Comparison of ENCODE assay signal across 8 cellular contexts in the genomic region with DNA sequence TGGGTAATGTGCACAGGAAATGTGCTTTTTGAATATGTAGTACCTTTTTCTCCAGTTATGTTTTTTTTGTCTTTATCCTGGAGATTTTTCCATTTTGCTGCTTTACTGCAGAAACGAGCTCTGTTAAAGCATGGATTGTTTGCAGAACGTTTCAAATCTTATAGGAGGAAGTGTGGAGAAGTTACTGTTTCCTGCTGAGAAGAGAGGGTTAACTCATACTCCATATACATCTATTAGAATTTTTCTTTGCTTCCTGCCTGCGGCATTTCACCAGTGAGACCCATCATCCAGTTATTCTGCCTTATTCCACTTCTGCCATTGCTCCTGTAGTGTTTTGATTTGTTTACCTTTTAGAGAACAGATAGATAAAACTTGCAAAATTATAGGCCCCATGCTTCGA. TPM values are rescaled to one million over a fixed set of nuclear protein-coding genes. Genes with fewer than 3 reads are reported as not detected.
DNase-seq lines count a peak whose midpoint lies in the region; ATAC-seq lines count a peak whose summit lies in the region.

No MANE protein-coding gene starts in this region.

- peaks cover 7% of the 10 kb centered on the region for H3K4me1 ChIP-seq in NT2/D1 (ENCODE audit: insufficient read depth, insufficient read length)

- no peak for ATAC-seq in naive thymus-derived CD8-positive, alpha-beta T cell
- no peak for ATAC-seq in GM18858 (IDR thresholded peaks at IDR 0.05; ENCODE audit: unreplicated experiment)
- ATAC-seq in GM18502 (IDR thresholded peaks at IDR 0.05; ENCODE audit: poor library complexity, unreplicated experiment) = no peak
- ATAC-seq in HG02840 (IDR thresholded peaks at IDR 0.05; ENCODE audit: low FRiP score, unreplicated experiment) = no peak

- peak overlapping the region; percentile 97 for H3K9ac ChIP-seq in NT2/D1 (ENCODE audit: insufficient read length, low read depth)

- H3K27me3 ChIP-seq in NT2/D1 (ENCODE audit: insufficient read depth, insufficient read length) = no peaks in the 10 kb centered on the region

- H3K9me3 ChIP-seq in NT2/D1 (ENCODE audit: insufficient read depth, low read length) = no peaks in the 10 kb centered on the region

- DNase-seq in NCI-H1694 treated with DMSO at 0.1 percent for 48 hours (lab: John Stamatoyannopoulos, UW) (peak; percentile 24), NCI-H1694 (lab: John Stamatoyannopoulos, UW) (no peak), NT2/D1 (ENCODE audit: low read depth, low spot score) (no peak)
- DNase-seq in naive thymus-derived CD8-positive, alpha-beta T cell = peak in 2 of 10 donors; percentile 5 to 16

- peak overlapping the region; percentile 80 for H3K4me3 Mint-ChIP-seq in dendritic cell treated with granulocyte-macrophage colony-stimulating factor and Interleukin-4, amounts not matched to agents 40 ng/mL and 50 ng/mL, for 4 days
- H3K4me3 Mint-ChIP-seq in naive thymus-derived CD8-positive, alpha-beta T cell = peak overlapping the region; percentile 86 to 100 (median 98)

- H3K27ac Mint-ChIP-seq in dendritic cell treated with granulocyte-macrophage colony-stimulating factor and Interleukin-4, amounts not matched to agents 40 ng/mL and 50 ng/mL, for 4 days = peak overlapping the region; percentile 97
- H3K27ac Mint-ChIP-seq in naive thymus-derived CD8-positive, alpha-beta T cell = peak overlapping the region; percentile 95 to 100 (median 98)

- peaks cover 2% of the 10 kb centered on the region for H3K36me3 ChIP-seq in NT2/D1 (ENCODE audit: insufficient read depth, insufficient read length, low read length)

- POLR2A ChIA-PET in naive thymus-derived CD8-positive, alpha-beta T cell (lab: Charles Lee) = interaction anchor here (1.2 to 3.1 kb wide), 3 partner anchors 12 to 130 kb away, joined by 3 to 17 read pairs (median 3); a partner anchor contains a TSS

- intact Hi-C loops in dendritic cell treated with granulocyte-macrophage colony-stimulating factor and Interleukin-4, amounts not matched to agents 40 ng/mL and 50 ng/mL, for 4 days (cut with micrococcal nuclease) = loop anchor here (10.0 kb wide), 2 partner anchors 49 to 609 kb away; a partner anchor contains a TSS

- no peaks in the 10 kb centered on the region for H3K27me3 Mint-ChIP-seq in dendritic cell treated with granulocyte-macrophage colony-stimulating factor and Interleukin-4, amounts not matched to agents 40 ng/mL and 50 ng/mL, for 4 days
- no peaks in the 10 kb centered on the region for H3K27me3 Mint-ChIP-seq in naive thymus-derived CD8-positive, alpha-beta T cell

- peak overlapping the region; percentile 88 for H3K4me3 ChIP-seq in NT2/D1 (ENCODE audit: insufficient read length, low read depth)

- peaks cover 22% of the 10 kb centered on the region for H3K4me1 Mint-ChIP-seq in dendritic cell treated with granulocyte-macrophage colony-stimulating factor and Interleukin-4, amounts not matched to agents 40 ng/mL and 50 ng/mL, for 4 days (ENCODE audit: low read depth)
- H3K4me1 Mint-ChIP-seq in naive thymus-derived CD8-positive, alpha-beta T cell = peaks cover 18 to 49% (median 47%) of the 10 kb centered on the region in 4 donors

- peaks cover 26% of the 10 kb centered on the region for H3K36me3 Mint-ChIP-seq in dendritic cell treated with granulocyte-macrophage colony-stimulating factor and Interleukin-4, amounts not matched to agents 40 ng/mL and 50 ng/mL, for 4 days (ENCODE audit: low read depth)
- peaks cover 0 to 6% (median 2%) of the 10 kb centered on the region in 3 donors for H3K36me3 Mint-ChIP-seq in naive thymus-derived CD8-positive, alpha-beta T cell

- H3K9me3 Mint-ChIP-seq in dendritic cell treated with granulocyte-macrophage colony-stimulating factor and Interleukin-4, amounts not matched to agents 40 ng/mL and 50 ng/mL, for 4 days = no peaks in the 10 kb centered on the region
- H3K9me3 Mint-ChIP-seq in naive thymus-derived CD8-positive, alpha-beta T cell = no peaks in the 10 kb centered on the region

RNA-seq across cellular contexts. Expression of a gene that starts 2.0 kb away (rescaled TPM):
- 10 to 100 TPM; 64.1 to 65.1 TPM for total RNA-seq in naive thymus-derived CD8-positive, alpha-beta T cell
- 10 to 100 TPM; 22.5 to 40.5 (median 31.6) TPM for polyA plus RNA-seq in naive thymus-derived CD8-positive, alpha-beta T cell

RNA-seq across cellular contexts. Expression of a gene that starts 44.6 kb away (rescaled TPM):
- total RNA-seq in naive thymus-derived CD8-positive, alpha-beta T cell = 100 to 1,000 TPM; 181 to 207 TPM
- polyA plus RNA-seq in naive thymus-derived CD8-positive, alpha-beta T cell = 10 to 100 TPM in 2 of 3 donors, 1 to 10 TPM in 1; 9.8 to 23.8 (median 15.1) TPM
